1 cellular context compared by ENCODE assay signal in the genomic region with DNA sequence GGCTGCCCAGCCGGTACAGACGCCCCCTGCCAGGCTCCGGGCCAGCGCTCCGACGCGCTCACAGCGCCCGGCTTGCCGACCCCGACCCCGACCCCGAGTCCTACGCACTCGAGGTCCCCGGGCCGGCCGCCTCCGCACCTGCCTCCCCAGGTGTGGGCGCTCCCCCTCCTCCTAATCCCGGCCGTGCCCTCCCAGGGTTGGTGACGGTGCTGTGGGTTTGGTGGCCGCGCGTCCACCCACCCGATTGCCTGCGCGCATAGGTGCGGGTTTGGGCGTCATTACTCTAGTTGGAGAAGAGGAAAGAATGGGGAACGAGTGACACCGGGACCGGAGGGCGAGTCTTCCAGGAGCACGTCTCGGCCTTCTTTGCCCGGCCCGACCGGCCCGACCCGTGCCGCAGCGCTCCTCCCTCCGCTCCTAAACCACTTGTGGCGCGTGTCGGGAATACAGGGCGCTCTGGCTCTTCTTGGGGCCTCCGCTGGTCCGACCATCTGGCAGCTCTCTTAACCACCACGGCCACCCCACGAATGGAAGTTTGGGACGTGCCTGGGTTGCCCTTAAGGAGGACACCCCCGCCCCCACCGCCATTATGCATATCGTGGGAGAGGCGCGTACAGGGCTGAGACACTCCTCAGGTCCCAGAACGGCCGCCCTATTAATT.
TF ChIP-seq lines count a peak whose summit lies in the region.

No MANE protein-coding gene starts in this region.

TF ChIP-seq in K562, 482 proteins besides CTCF, POLR2A, EP300 and RAD21 (continued from another document and continues in another):
- TF ChIP-seq, protein P1, sequence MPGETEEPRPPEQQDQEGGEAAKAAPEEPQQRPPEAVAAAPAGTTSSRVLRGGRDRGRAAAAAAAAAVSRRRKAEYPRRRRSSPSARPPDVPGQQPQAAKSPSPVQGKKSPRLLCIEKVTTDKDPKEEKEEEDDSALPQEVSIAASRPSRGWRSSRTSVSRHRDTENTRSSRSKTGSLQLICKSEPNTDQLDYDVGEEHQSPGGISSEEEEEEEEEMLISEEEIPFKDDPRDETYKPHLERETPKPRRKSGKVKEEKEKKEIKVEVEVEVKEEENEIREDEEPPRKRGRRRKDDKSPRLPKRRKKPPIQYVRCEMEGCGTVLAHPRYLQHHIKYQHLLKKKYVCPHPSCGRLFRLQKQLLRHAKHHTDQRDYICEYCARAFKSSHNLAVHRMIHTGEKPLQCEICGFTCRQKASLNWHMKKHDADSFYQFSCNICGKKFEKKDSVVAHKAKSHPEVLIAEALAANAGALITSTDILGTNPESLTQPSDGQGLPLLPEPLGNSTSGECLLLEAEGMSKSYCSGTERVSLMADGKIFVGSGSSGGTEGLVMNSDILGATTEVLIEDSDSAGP (CRISPR knock-in tag; IDR thresholded peaks at IDR 0.05): no peak; the same call in 1 of the 2 replicates
- peak; percentile 89; the same call in 1 of the 2 replicates for TF ChIP-seq RNF2 (IDR thresholded peaks at IDR 0.05)
- TF ChIP-seq MIER1 (IDR thresholded peaks at IDR 0.05; ENCODE audit: low read depth): no peak
- TF ChIP-seq ZNF57 (CRISPR knock-in tag; IDR thresholded peaks at IDR 0.05): 0 out of 2 replicates have a peak, but pooled peaks have one; percentile 13
- TF ChIP-seq, protein P2, sequence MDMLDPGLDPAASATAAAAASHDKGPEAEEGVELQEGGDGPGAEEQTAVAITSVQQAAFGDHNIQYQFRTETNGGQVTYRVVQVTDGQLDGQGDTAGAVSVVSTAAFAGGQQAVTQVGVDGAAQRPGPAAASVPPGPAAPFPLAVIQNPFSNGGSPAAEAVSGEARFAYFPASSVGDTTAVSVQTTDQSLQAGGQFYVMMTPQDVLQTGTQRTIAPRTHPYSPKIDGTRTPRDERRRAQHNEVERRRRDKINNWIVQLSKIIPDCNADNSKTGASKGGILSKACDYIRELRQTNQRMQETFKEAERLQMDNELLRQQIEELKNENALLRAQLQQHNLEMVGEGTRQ (CRISPR knock-in tag; IDR thresholded peaks at IDR 0.05): no peak
- no peak for TF ChIP-seq TEAD2 (tag; IDR thresholded peaks at IDR 0.05)
- TF ChIP-seq HNRNPLL (IDR thresholded peaks at IDR 0.05; ENCODE audit: low read depth, low read length, poor library complexity, severe bottlenecking): peak; percentile 77
- no peak for TF ChIP-seq ZNF695 (CRISPR knock-in tag; IDR thresholded peaks at IDR 0.05)
- TF ChIP-seq SPI1 (IDR thresholded peaks at IDR 0.05; ENCODE audit: borderline replicate concordance, low read depth, low read length): no peak
- no peak for TF ChIP-seq ESRRA (IDR thresholded peaks at IDR 0.05; ENCODE audit: borderline replicate concordance, low read depth)
- no peak for TF ChIP-seq MTF1 (CRISPR knock-in tag; IDR thresholded peaks at IDR 0.05; ENCODE audit: borderline replicate concordance)
- no peak for TF ChIP-seq ZNF212 (CRISPR knock-in tag; IDR thresholded peaks at IDR 0.05)
- peak; percentile 13 for TF ChIP-seq FUS (optimal IDR thresholded peaks at IDR 0.05; ENCODE audit: low read depth, low read length)
- TF ChIP-seq STAT5B (CRISPR knock-in tag; IDR thresholded peaks at IDR 0.05): no peak
- no peak for TF ChIP-seq KLF16 (IDR thresholded peaks at IDR 0.05)
- no peak for TF ChIP-seq ZNF133 (CRISPR knock-in tag; IDR thresholded peaks at IDR 0.05)
- TF ChIP-seq NCOA2 (IDR thresholded peaks at IDR 0.05; ENCODE audit: partially characterized antibody in 2 of 2): no peak
- no peak for TF ChIP-seq ETV6 (IDR thresholded peaks at IDR 0.05; ENCODE audit: borderline replicate concordance in 1 of 2, low read depth in 2 of 2, low read length in 1 of 2)
- no peak for TF ChIP-seq ETV6 (CRISPR knock-in tag; IDR thresholded peaks at IDR 0.05; ENCODE audit: borderline replicate concordance)
- 0 out of 2 replicates have a peak, but pooled peaks have one; percentile 27 for TF ChIP-seq ARID1B (IDR thresholded peaks at IDR 0.05)
- peak; percentile 32; the same call in 1 of the 2 replicates for TF ChIP-seq CBFA2T3 (IDR thresholded peaks at IDR 0.05)
- TF ChIP-seq STAG1 (CRISPR knock-in tag; IDR thresholded peaks at IDR 0.05; ENCODE audit: borderline replicate concordance): no peak
- TF ChIP-seq, protein P3, sequence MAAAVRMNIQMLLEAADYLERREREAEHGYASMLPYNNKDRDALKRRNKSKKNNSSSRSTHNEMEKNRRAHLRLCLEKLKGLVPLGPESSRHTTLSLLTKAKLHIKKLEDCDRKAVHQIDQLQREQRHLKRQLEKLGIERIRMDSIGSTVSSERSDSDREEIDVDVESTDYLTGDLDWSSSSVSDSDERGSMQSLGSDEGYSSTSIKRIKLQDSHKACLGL (CRISPR knock-in tag; IDR thresholded peaks at IDR 0.05; ENCODE audit: borderline replicate concordance, poor library complexity, severe bottlenecking): no peak
- TF ChIP-seq MCM5 (IDR thresholded peaks at IDR 0.05; ENCODE audit: low read depth): no peak
- no peak for TF ChIP-seq CBX8 (IDR thresholded peaks at IDR 0.05; ENCODE audit: borderline replicate concordance, extremely low read depth, low read depth, low read length, poor library complexity, severe bottlenecking)
- peak; percentile 69 for TF ChIP-seq CCNT2 (IDR thresholded peaks at IDR 0.05; ENCODE audit: borderline replicate concordance, extremely low read depth, insufficient read length, low read depth, low read length)
- no peak for TF ChIP-seq NFXL1 (CRISPR knock-in tag; IDR thresholded peaks at IDR 0.05)
- TF ChIP-seq DIDO1 (tag; IDR thresholded peaks at IDR 0.05; ENCODE audit: low read depth): peak; percentile 16; the same call in 1 of the 2 replicates
- TF ChIP-seq ZNF140 (CRISPR knock-in tag; IDR thresholded peaks at IDR 0.05): no peak
- TF ChIP-seq SAFB (IDR thresholded peaks at IDR 0.05; ENCODE audit: borderline replicate concordance, low read depth, low read length): no peak
- TF ChIP-seq, protein P4, sequence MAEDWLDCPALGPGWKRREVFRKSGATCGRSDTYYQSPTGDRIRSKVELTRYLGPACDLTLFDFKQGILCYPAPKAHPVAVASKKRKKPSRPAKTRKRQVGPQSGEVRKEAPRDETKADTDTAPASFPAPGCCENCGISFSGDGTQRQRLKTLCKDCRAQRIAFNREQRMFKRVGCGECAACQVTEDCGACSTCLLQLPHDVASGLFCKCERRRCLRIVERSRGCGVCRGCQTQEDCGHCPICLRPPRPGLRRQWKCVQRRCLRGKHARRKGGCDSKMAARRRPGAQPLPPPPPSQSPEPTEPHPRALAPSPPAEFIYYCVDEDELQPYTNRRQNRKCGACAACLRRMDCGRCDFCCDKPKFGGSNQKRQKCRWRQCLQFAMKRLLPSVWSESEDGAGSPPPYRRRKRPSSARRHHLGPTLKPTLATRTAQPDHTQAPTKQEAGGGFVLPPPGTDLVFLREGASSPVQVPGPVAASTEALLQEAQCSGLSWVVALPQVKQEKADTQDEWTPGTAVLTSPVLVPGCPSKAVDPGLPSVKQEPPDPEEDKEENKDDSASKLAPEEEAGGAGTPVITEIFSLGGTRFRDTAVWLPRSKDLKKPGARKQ (CRISPR knock-in tag; IDR thresholded peaks at IDR 0.05): no peak
- no peak for TF ChIP-seq ZBTB8A (IDR thresholded peaks at IDR 0.05; ENCODE audit: partially characterized antibody)
- TF ChIP-seq NBN (IDR thresholded peaks at IDR 0.05; ENCODE audit: low read depth): no peak
- TF ChIP-seq, protein P5, sequence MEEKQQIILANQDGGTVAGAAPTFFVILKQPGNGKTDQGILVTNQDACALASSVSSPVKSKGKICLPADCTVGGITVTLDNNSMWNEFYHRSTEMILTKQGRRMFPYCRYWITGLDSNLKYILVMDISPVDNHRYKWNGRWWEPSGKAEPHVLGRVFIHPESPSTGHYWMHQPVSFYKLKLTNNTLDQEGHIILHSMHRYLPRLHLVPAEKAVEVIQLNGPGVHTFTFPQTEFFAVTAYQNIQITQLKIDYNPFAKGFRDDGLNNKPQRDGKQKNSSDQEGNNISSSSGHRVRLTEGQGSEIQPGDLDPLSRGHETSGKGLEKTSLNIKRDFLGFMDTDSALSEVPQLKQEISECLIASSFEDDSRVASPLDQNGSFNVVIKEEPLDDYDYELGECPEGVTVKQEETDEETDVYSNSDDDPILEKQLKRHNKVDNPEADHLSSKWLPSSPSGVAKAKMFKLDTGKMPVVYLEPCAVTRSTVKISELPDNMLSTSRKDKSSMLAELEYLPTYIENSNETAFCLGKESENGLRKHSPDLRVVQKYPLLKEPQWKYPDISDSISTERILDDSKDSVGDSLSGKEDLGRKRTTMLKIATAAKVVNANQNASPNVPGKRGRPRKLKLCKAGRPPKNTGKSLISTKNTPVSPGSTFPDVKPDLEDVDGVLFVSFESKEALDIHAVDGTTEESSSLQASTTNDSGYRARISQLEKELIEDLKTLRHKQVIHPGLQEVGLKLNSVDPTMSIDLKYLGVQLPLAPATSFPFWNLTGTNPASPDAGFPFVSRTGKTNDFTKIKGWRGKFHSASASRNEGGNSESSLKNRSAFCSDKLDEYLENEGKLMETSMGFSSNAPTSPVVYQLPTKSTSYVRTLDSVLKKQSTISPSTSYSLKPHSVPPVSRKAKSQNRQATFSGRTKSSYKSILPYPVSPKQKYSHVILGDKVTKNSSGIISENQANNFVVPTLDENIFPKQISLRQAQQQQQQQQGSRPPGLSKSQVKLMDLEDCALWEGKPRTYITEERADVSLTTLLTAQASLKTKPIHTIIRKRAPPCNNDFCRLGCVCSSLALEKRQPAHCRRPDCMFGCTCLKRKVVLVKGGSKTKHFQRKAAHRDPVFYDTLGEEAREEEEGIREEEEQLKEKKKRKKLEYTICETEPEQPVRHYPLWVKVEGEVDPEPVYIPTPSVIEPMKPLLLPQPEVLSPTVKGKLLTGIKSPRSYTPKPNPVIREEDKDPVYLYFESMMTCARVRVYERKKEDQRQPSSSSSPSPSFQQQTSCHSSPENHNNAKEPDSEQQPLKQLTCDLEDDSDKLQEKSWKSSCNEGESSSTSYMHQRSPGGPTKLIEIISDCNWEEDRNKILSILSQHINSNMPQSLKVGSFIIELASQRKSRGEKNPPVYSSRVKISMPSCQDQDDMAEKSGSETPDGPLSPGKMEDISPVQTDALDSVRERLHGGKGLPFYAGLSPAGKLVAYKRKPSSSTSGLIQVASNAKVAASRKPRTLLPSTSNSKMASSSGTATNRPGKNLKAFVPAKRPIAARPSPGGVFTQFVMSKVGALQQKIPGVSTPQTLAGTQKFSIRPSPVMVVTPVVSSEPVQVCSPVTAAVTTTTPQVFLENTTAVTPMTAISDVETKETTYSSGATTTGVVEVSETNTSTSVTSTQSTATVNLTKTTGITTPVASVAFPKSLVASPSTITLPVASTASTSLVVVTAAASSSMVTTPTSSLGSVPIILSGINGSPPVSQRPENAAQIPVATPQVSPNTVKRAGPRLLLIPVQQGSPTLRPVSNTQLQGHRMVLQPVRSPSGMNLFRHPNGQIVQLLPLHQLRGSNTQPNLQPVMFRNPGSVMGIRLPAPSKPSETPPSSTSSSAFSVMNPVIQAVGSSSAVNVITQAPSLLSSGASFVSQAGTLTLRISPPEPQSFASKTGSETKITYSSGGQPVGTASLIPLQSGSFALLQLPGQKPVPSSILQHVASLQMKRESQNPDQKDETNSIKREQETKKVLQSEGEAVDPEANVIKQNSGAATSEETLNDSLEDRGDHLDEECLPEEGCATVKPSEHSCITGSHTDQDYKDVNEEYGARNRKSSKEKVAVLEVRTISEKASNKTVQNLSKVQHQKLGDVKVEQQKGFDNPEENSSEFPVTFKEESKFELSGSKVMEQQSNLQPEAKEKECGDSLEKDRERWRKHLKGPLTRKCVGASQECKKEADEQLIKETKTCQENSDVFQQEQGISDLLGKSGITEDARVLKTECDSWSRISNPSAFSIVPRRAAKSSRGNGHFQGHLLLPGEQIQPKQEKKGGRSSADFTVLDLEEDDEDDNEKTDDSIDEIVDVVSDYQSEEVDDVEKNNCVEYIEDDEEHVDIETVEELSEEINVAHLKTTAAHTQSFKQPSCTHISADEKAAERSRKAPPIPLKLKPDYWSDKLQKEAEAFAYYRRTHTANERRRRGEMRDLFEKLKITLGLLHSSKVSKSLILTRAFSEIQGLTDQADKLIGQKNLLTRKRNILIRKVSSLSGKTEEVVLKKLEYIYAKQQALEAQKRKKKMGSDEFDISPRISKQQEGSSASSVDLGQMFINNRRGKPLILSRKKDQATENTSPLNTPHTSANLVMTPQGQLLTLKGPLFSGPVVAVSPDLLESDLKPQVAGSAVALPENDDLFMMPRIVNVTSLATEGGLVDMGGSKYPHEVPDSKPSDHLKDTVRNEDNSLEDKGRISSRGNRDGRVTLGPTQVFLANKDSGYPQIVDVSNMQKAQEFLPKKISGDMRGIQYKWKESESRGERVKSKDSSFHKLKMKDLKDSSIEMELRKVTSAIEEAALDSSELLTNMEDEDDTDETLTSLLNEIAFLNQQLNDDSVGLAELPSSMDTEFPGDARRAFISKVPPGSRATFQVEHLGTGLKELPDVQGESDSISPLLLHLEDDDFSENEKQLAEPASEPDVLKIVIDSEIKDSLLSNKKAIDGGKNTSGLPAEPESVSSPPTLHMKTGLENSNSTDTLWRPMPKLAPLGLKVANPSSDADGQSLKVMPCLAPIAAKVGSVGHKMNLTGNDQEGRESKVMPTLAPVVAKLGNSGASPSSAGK (IDR thresholded peaks at IDR 0.05): peak; percentile 56
- TF ChIP-seq ZSCAN29 (IDR thresholded peaks at IDR 0.05): no peak
- TF ChIP-seq ETV1 (tag; conservative IDR thresholded peaks at IDR 0.05; ENCODE audit: low read depth): no peak
- TF ChIP-seq SETDB1 (IDR thresholded peaks at IDR 0.05; ENCODE audit: low read length): no peak
- TF ChIP-seq FOXJ2 (tag; IDR thresholded peaks at IDR 0.05): no peak
- no peak for TF ChIP-seq HNRNPH1 (optimal IDR thresholded peaks at IDR 0.05; ENCODE audit: low read depth, low read length)
- TF ChIP-seq, protein P6, sequence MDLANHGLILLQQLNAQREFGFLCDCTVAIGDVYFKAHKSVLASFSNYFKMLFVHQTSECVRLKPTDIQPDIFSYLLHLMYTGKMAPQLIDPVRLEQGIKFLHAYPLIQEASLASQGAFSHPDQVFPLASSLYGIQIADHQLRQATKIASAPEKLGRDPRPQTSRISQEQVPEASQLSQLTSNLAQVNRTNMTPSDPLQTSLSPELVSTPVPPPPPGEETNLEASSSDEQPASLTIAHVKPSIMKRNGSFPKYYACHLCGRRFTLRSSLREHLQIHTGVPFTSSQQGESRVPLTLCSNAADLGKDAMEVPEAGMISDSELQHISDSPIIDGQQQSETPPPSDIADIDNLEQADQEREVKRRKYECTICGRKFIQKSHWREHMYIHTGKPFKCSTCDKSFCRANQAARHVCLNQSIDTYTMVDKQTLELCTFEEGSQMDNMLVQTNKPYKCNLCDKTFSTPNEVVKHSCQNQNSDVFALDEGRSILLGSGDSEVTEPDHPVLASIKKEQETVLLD (IDR thresholded peaks at IDR 0.05): peak; percentile 60; the same call in 1 of the 2 replicates
- TF ChIP-seq, protein P7, sequence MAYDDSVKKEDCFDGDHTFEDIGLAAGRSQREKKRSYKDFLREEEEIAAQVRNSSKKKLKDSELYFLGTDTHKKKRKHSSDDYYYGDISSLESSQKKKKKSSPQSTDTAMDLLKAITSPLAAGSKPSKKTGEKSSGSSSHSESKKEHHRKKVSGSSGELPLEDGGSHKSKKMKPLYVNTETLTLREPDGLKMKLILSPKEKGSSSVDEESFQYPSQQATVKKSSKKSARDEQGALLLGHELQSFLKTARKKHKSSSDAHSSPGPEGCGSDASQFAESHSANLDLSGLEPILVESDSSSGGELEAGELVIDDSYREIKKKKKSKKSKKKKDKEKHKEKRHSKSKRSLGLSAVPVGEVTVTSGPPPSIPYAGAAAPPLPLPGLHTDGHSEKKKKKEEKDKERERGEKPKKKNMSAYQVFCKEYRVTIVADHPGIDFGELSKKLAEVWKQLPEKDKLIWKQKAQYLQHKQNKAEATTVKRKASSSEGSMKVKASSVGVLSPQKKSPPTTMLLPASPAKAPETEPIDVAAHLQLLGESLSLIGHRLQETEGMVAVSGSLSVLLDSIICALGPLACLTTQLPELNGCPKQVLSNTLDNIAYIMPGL (CRISPR knock-in tag; IDR thresholded peaks at IDR 0.05): no peak
- no peak for TF ChIP-seq PYGO2 (tag; IDR thresholded peaks at IDR 0.05)
- no peak for TF ChIP-seq NFE2L1 (tag; IDR thresholded peaks at IDR 0.05; ENCODE audit: borderline replicate concordance, low read depth)
- TF ChIP-seq MCM7 (IDR thresholded peaks at IDR 0.05): no peak
- no peak for TF ChIP-seq ILK (tag; IDR thresholded peaks at IDR 0.05; ENCODE audit: borderline replicate concordance, low read depth)
